ENCODE assay signal across 1 cellular context in the genomic region with DNA sequence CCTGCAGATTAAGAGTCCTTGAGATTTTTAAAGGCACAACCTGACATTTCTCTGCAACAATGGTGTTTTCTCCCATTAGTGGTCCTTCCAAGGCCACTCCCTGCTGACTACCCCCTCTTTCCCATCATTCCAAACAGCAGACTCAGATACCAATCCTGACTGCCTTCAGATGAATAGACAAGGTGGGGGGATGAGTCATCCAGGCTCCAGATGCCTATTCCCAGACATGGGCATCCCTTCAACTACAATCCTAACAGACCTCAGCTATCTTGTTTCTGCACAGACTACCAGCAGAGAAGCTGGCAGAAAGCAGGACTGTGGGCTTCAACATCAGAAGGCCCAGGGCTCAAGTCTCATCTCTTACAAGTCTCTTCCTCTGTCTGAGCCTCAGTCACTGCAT.
TF ChIP-seq lines count a peak whose summit lies in the region.

No MANE protein-coding gene starts in this region.

TF ChIP-seq in H1, 55 proteins besides CTCF, POLR2A, EP300 and RAD21:
- TF ChIP-seq, protein P1, sequence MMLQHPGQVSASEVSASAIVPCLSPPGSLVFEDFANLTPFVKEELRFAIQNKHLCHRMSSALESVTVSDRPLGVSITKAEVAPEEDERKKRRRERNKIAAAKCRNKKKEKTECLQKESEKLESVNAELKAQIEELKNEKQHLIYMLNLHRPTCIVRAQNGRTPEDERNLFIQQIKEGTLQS (IDR thresholded peaks at IDR 0.05; ENCODE audit: insufficient read depth, low read depth, low read length), result no peak
- TF ChIP-seq SIX5 (IDR thresholded peaks at IDR 0.05; ENCODE audit: low read depth, low read length), result no peak
- TF ChIP-seq YY1 (IDR thresholded peaks at IDR 0.05; ENCODE audit: low read depth, low read length), result no peak
TF ChIP-seq in H1: peak in this region for 0.
